ENCODE assay signal across 4 cellular contexts in genomic region chr6:26418795-26419194, GRCh38. TPM values are rescaled to one million over a fixed set of nuclear protein-coding genes. Genes with fewer than 3 reads are reported as not detected.
DNase-seq lines count a peak whose midpoint lies in the region; ATAC-seq, FAIRE-seq and TF ChIP-seq lines count a peak whose summit lies in the region.
"Not testable (repeated sequence)": the region's sequence is repeated elsewhere in the genome, so short reads cannot be mapped to it uniquely, and the experiment has no call there.

No MANE protein-coding gene starts in this region.

- 10% methylated on average over 3 of the region's 3 CpGs for WGBS in HepG2 (ENCODE audit: low lambda C conversion rate)
- 60% methylated on average over 3 of the region's 3 CpGs for whole genome bisulfite sequencing in liver
- WGBS in small intestine, 3 donors: 74 to 82% (median 75%) methylated on average over 3 of the region's 3 CpGs

- H3K27ac ChIP-seq in HepG2 (ENCODE audit: extremely low read length, insufficient read depth, low read length); liver (ENCODE audit: low read depth in 1 of 2, low read length in 2 of 2); small intestine (ENCODE audit: low read depth in 1 of 2, low read length in 1 of 2): not testable (repeated sequence)

- not testable (repeated sequence) for H3K36me3 Mint-ChIP-seq in central memory CD8-positive, alpha-beta T cell (ENCODE audit: insufficient read depth)

- 0 out of 2 replicates have a peak overlapping the region, but pooled peaks have one; percentile 13 for H3K4me2 ChIP-seq in HepG2 (ENCODE audit: low read depth, low read length)

- H3K79me2 ChIP-seq in HepG2 (ENCODE audit: insufficient read depth, low read length): not testable (repeated sequence)

- H3K36me3 ChIP-seq in HepG2 (replicated peaks in 1 of 2; ENCODE audit: control insufficient read depth in 1 of 2, insufficient read depth in 2 of 2, low read length in 2 of 2); liver (ENCODE audit: control insufficient read depth in 4 of 4, insufficient read depth in 3 of 4, low read depth in 1 of 4, low read length in 3 of 4); small intestine (ENCODE audit: control insufficient read depth in 2 of 2, insufficient read depth in 2 of 2, low read length in 2 of 2): not testable (repeated sequence)

- H3K27me3 Mint-ChIP-seq in central memory CD8-positive, alpha-beta T cell: not testable (repeated sequence)

- not testable (repeated sequence) for H3K4me3 ChIP-seq in HepG2 (replicated peaks in 1 of 3; ENCODE audit: insufficient read depth in 1 of 3, low read depth in 2 of 3, low read length in 3 of 3); liver (ENCODE audit: low read depth in 1 of 3, low read length in 3 of 3); small intestine (ENCODE audit: low read depth in 1 of 2, low read length in 2 of 2)

- H3K9ac ChIP-seq in HepG2 (ENCODE audit: insufficient read depth, low read depth, low read length); liver (ENCODE audit: low read depth in 1 of 2, low read length in 2 of 2): not testable (repeated sequence)

- BruUV-seq in HepG2 (replicated peaks; lab: Mats Ljungman, UMichigan): not testable (repeated sequence)

- not testable (repeated sequence) for H3K27me3 ChIP-seq in HepG2 (ENCODE audit: control insufficient read depth in 1 of 2, insufficient read depth in 2 of 2, low read length in 2 of 2); liver (ENCODE audit: control insufficient read depth in 4 of 4, insufficient read depth in 4 of 4, low read length in 3 of 4); small intestine (ENCODE audit: control insufficient read depth in 2 of 2, insufficient read depth in 2 of 2, low read length in 2 of 2)

- TF ChIP-seq RAD21 in HepG2 (CRISPR knock-in tag; IDR thresholded peaks at IDR 0.05); liver (IDR thresholded peaks at IDR 0.05): not testable (repeated sequence)

- POLR2A ChIA-PET in HepG2 (lab: Yijun Ruan, JAX): not testable (repeated sequence)

- intact Hi-C loops in HepG2 (cut with micrococcal nuclease; ENCODE audit: unreplicated experiment): not testable (repeated sequence)

- peak in 1 of 2 experiments; percentile 28; a peak in 1 of 4 replicates for TF ChIP-seq EP300 in HepG2 (IDR thresholded peaks at IDR 0.05; ENCODE audit: low read depth in 2 of 2, low read length in 2 of 2)
- not testable (repeated sequence) for TF ChIP-seq EP300 in HepG2 (CRISPR knock-in tag; IDR thresholded peaks at IDR 0.05; ENCODE audit: borderline replicate concordance)

- not testable (repeated sequence) for H3K9me3 Mint-ChIP-seq in central memory CD8-positive, alpha-beta T cell

- not testable (repeated sequence) for FAIRE-seq in HepG2 (lab: Jason Lieb, UNC); small intestine (lab: Jason Lieb, UNC)

- not testable (repeated sequence) for TF ChIP-seq POLR2A in HepG2 (IDR thresholded peaks at IDR 0.05; ENCODE audit: insufficient read depth in 1 of 2, low read depth in 2 of 2, low read length in 2 of 2)

- peak overlapping the region; percentile 19 for H3K27ac Mint-ChIP-seq in central memory CD8-positive, alpha-beta T cell (ENCODE audit: low read depth)

- not testable (repeated sequence) for ATAC-seq in central memory CD8-positive, alpha-beta T cell (replicated peaks; ENCODE audit: extremely low read depth, poor library complexity, severe bottlenecking); HepG2

- peaks cover 18% of the 10 kb centered on the region for H3K9me3 ChIP-seq in HepG2 (ENCODE audit: low read length)
- H3K9me3 ChIP-seq in liver (ENCODE audit: control insufficient read depth in 4 of 4, low read length in 3 of 4); small intestine (ENCODE audit: control insufficient read depth, low read depth): not testable (repeated sequence)

- peaks cover 11% of the 10 kb centered on the region for H3K4me1 Mint-ChIP-seq in central memory CD8-positive, alpha-beta T cell

- H3K4me3 Mint-ChIP-seq in central memory CD8-positive, alpha-beta T cell: not testable (repeated sequence)

- CTCF ChIA-PET in HepG2 (lab: Yijun Ruan, JAX; ENCODE audit: low intra/inter-chr PET ratio, low total read pairs): not testable (repeated sequence)

- H2AFZ ChIP-seq in HepG2 (ENCODE audit: low read length): not testable (repeated sequence)

- not testable (repeated sequence) for TF ChIP-seq CTCF in HepG2 (CRISPR knock-in tag; IDR thresholded peaks at IDR 0.05); liver (IDR thresholded peaks at IDR 0.05; ENCODE audit: low read depth, low read length, missing input control)

- in situ Hi-C loops in HepG2 (cut with HindIII; ENCODE audit: extremely low pct_ligation_motif_present, low pct_unique_long_range_greater_than_20kb): not testable (repeated sequence)

- not testable (repeated sequence) for H4K20me1 ChIP-seq in HepG2 (ENCODE audit: insufficient read depth, low read length)

- not testable (repeated sequence) for DNase-seq in central memory CD8-positive, alpha-beta T cell (ENCODE audit: low spot score in 2 of 2)
- DNase-seq in HepG2 (ENCODE audit: low spot score) (peak; percentile 48), small intestine (peak; percentile 47)

- peaks cover 60% of the 10 kb centered on the region for H3K4me1 ChIP-seq in HepG2 (ENCODE audit: insufficient read depth, low read length)
- not testable (repeated sequence) for H3K4me1 ChIP-seq in liver (ENCODE audit: control insufficient read depth in 4 of 4, insufficient read depth in 4 of 4, low read length in 3 of 4); small intestine (ENCODE audit: control insufficient read depth in 2 of 2, insufficient read depth in 1 of 2, low read depth in 1 of 2, low read length in 1 of 2)

RNA-seq across cellular contexts. Expression of gene BTN3A1, which starts 16.7 kb away (rescaled TPM):
- 8.1 and 13.3 TPM in 2 replicates for total RNA-seq in HepG2 (2016; rRNA removed; fragmentation: Illumina TruSeq; extraction: Trizol)
- total RNA-seq in HepG2 (2016; cell fraction: cytosol; rRNA removed; fragmentation: Illumina TruSeq; extraction: Trizol; ENCODE audit: low read depth): 3.0 and 3.2 TPM in 2 replicates
- total RNA-seq in HepG2 (2016; cell fraction: insoluble cytoplasmic fraction; rRNA removed; fragmentation: Illumina TruSeq; extraction: Trizol): 8.0 and 11.8 TPM in 2 replicates
- 7.8 and 8.0 TPM in 2 replicates for total RNA-seq in HepG2 (2016; cell fraction: membrane; rRNA removed; fragmentation: Illumina TruSeq; extraction: Trizol)
- 15.9 and 17.1 TPM in 2 replicates for total RNA-seq in HepG2 (2016; cell fraction: nucleus; rRNA removed; fragmentation: Illumina TruSeq; extraction: Trizol)
- 14.0 and 17.0 TPM in 2 replicates for polyA plus RNA-seq in HepG2 (2011; rRNA removed)
- polyA plus RNA-seq in HepG2 (2011; cell fraction: cytosol; rRNA removed): 6.9 and 9.3 TPM in 2 replicates
- 29.0 and 46.1 TPM in 2 replicates for polyA plus RNA-seq in HepG2 (2011; cell fraction: nucleus; rRNA removed)
- 9.4 and 11.5 TPM in 2 replicates for polyA plus RNA-seq in HepG2 (2012)
- 0.54 and 0.75 TPM in 2 replicates for polyA plus RNA-seq in HepG2 (2016; cell fraction: cytosol; fragmentation: Illumina TruSeq; extraction: Trizol; ENCODE audit: low read depth)
- polyA plus RNA-seq in HepG2 (2016; cell fraction: insoluble cytoplasmic fraction; fragmentation: Illumina TruSeq; extraction: Trizol; ENCODE audit: low read depth): 4.6 and 4.8 TPM in 2 replicates
- 2.4 and 2.5 TPM in 2 replicates for polyA plus RNA-seq in HepG2 (2016; cell fraction: membrane; fragmentation: Illumina TruSeq; extraction: Trizol; ENCODE audit: low read depth)
- polyA plus RNA-seq in HepG2 (2016; cell fraction: nucleus; fragmentation: Illumina TruSeq; extraction: Trizol; ENCODE audit: insufficient read depth, low read depth): 27.2 and 30.6 TPM in 2 replicates
- 46.1 and 68.9 TPM in 2 replicates for polyA minus RNA-seq in HepG2 (2011; rRNA and poly(A)+ RNA removed; ENCODE audit: low replicate concordance)
- polyA minus RNA-seq in HepG2 (2011; cell fraction: cytosol; rRNA and poly(A)+ RNA removed): 8.0 and 8.9 TPM in 2 replicates
- 17.8 and 27.4 TPM in 2 replicates for polyA minus RNA-seq in HepG2 (2011; cell fraction: nucleus; rRNA and poly(A)+ RNA removed)
- 10 to 100 TPM in 1 of 2 donors, 1 to 10 TPM in 1; 6.1 to 17.1 TPM for total RNA-seq in liver
- 1 to 10 TPM; 2.3 to 6.4 TPM for polyA plus RNA-seq in liver
- polyA plus RNA-seq in small intestine: 10 to 100 TPM in 2 of 3 donors, 1 to 10 TPM in 1; 9.2 to 18.5 (median 12.7) TPM

RNA-seq across cellular contexts. Expression of gene BTN3A3, which starts 21.5 kb away (rescaled TPM):
- total RNA-seq in HepG2 (2016; rRNA removed; fragmentation: Illumina TruSeq; extraction: Trizol) (2.9 and 4.3 TPM in 2 replicates), liver (10 to 100 TPM in 1 of 2 donors, 1 to 10 TPM in 1; 3.2 to 11.6 TPM)
- 1.1 and 1.8 TPM in 2 replicates for total RNA-seq in HepG2 (2016; cell fraction: cytosol; rRNA removed; fragmentation: Illumina TruSeq; extraction: Trizol; ENCODE audit: low read depth)
- 4.0 and 5.3 TPM in 2 replicates for total RNA-seq in HepG2 (2016; cell fraction: insoluble cytoplasmic fraction; rRNA removed; fragmentation: Illumina TruSeq; extraction: Trizol)
- total RNA-seq in HepG2 (2016; cell fraction: membrane; rRNA removed; fragmentation: Illumina TruSeq; extraction: Trizol): 1.1 and 2.7 TPM in 2 replicates
- total RNA-seq in HepG2 (2016; cell fraction: nucleus; rRNA removed; fragmentation: Illumina TruSeq; extraction: Trizol): 10.3 and 12.7 TPM in 2 replicates
- polyA plus RNA-seq in HepG2 (2011; rRNA removed) (5.0 and 6.3 TPM in 2 replicates), liver (1 to 10 TPM; 2.2 to 5.9 TPM), small intestine (10 to 100 TPM in 2 of 3 donors, 1 to 10 TPM in 1; 8.9 to 19.6 (median 14.3) TPM)
- 2.3 and 3.7 TPM in 2 replicates for polyA plus RNA-seq in HepG2 (2011; cell fraction: cytosol; rRNA removed)
- polyA plus RNA-seq in HepG2 (2011; cell fraction: nucleus; rRNA removed): 12.9 and 22.9 TPM in 2 replicates
- 3.7 and 5.2 TPM in 2 replicates for polyA plus RNA-seq in HepG2 (2012)
- polyA plus RNA-seq in HepG2 (2016; cell fraction: cytosol; fragmentation: Illumina TruSeq; extraction: Trizol; ENCODE audit: low read depth): 0.26 and 0.36 TPM in 2 replicates
- polyA plus RNA-seq in HepG2 (2016; cell fraction: insoluble cytoplasmic fraction; fragmentation: Illumina TruSeq; extraction: Trizol; ENCODE audit: low read depth): 1.9 and 2.2 TPM in 2 replicates
- 0.65 and 0.73 TPM in 2 replicates for polyA plus RNA-seq in HepG2 (2016; cell fraction: membrane; fragmentation: Illumina TruSeq; extraction: Trizol; ENCODE audit: low read depth)
- polyA plus RNA-seq in HepG2 (2016; cell fraction: nucleus; fragmentation: Illumina TruSeq; extraction: Trizol; ENCODE audit: insufficient read depth, low read depth): 13.4 and 14.1 TPM in 2 replicates
- polyA minus RNA-seq in HepG2 (2011; rRNA and poly(A)+ RNA removed; ENCODE audit: low replicate concordance): 8.0 and 29.3 TPM in 2 replicates
- polyA minus RNA-seq in HepG2 (2011; cell fraction: cytosol; rRNA and poly(A)+ RNA removed): 1.1 and 1.4 TPM in 2 replicates
- 10.0 and 27.5 TPM in 2 replicates for polyA minus RNA-seq in HepG2 (2011; cell fraction: nucleus; rRNA and poly(A)+ RNA removed)

RNA-seq across cellular contexts. Expression of gene BTN2A2, which starts 35.9 kb away (rescaled TPM):
- 6.0 and 12.2 TPM in 2 replicates for total RNA-seq in HepG2 (2016; rRNA removed; fragmentation: Illumina TruSeq; extraction: Trizol)
- 2.6 and 2.7 TPM in 2 replicates for total RNA-seq in HepG2 (2016; cell fraction: cytosol; rRNA removed; fragmentation: Illumina TruSeq; extraction: Trizol; ENCODE audit: low read depth)
- 5.9 and 11.3 TPM in 2 replicates for total RNA-seq in HepG2 (2016; cell fraction: insoluble cytoplasmic fraction; rRNA removed; fragmentation: Illumina TruSeq; extraction: Trizol)
- 3.3 and 3.6 TPM in 2 replicates for total RNA-seq in HepG2 (2016; cell fraction: membrane; rRNA removed; fragmentation: Illumina TruSeq; extraction: Trizol)
- 18.5 and 19.7 TPM in 2 replicates for total RNA-seq in HepG2 (2016; cell fraction: nucleus; rRNA removed; fragmentation: Illumina TruSeq; extraction: Trizol)
- polyA plus RNA-seq in HepG2 (2011; rRNA removed): 10.8 and 15.4 TPM in 2 replicates
- 8.1 and 9.6 TPM in 2 replicates for polyA plus RNA-seq in HepG2 (2011; cell fraction: cytosol; rRNA removed)
- polyA plus RNA-seq in HepG2 (2011; cell fraction: nucleus; rRNA removed): 24.5 and 30.2 TPM in 2 replicates
- 8.5 and 8.6 TPM in 2 replicates for polyA plus RNA-seq in HepG2 (2012)
- polyA plus RNA-seq in HepG2 (2016; cell fraction: cytosol; fragmentation: Illumina TruSeq; extraction: Trizol; ENCODE audit: low read depth): 0.77 and 0.96 TPM in 2 replicates
- polyA plus RNA-seq in HepG2 (2016; cell fraction: insoluble cytoplasmic fraction; fragmentation: Illumina TruSeq; extraction: Trizol; ENCODE audit: low read depth): 4.7 and 5.5 TPM in 2 replicates
- 1.7 and 2.0 TPM in 2 replicates for polyA plus RNA-seq in HepG2 (2016; cell fraction: membrane; fragmentation: Illumina TruSeq; extraction: Trizol; ENCODE audit: low read depth)
- polyA plus RNA-seq in HepG2 (2016; cell fraction: nucleus; fragmentation: Illumina TruSeq; extraction: Trizol; ENCODE audit: insufficient read depth, low read depth): 17.6 and 22.8 TPM in 2 replicates
- polyA minus RNA-seq in HepG2 (2011; rRNA and poly(A)+ RNA removed; ENCODE audit: low replicate concordance): 2.5 and 22.6 TPM in 2 replicates
- polyA minus RNA-seq in HepG2 (2011; cell fraction: cytosol; rRNA and poly(A)+ RNA removed): 6.1 and 6.4 TPM in 2 replicates
- polyA minus RNA-seq in HepG2 (2011; cell fraction: nucleus; rRNA and poly(A)+ RNA removed): 29.2 and 34.7 TPM in 2 replicates
- 1 to 10 TPM; 1.2 to 3.2 TPM for total RNA-seq in liver
- 1 to 10 TPM; 1.7 to 2.4 TPM for polyA plus RNA-seq in liver
- polyA plus RNA-seq in small intestine: 1 to 10 TPM in 2 of 3 donors, under 1 TPM in 1; 0.89 to 6.4 (median 3.0) TPM

RNA-seq across cellular contexts. Expression of gene BTN2A1, which starts 39.0 kb away (rescaled TPM):
- 9.1 and 16.4 TPM in 2 replicates for total RNA-seq in HepG2 (2016; rRNA removed; fragmentation: Illumina TruSeq; extraction: Trizol)
- total RNA-seq in HepG2 (2016; cell fraction: cytosol; rRNA removed; fragmentation: Illumina TruSeq; extraction: Trizol; ENCODE audit: low read depth): 2.8 and 3.8 TPM in 2 replicates
- 9.2 and 15.3 TPM in 2 replicates for total RNA-seq in HepG2 (2016; cell fraction: insoluble cytoplasmic fraction; rRNA removed; fragmentation: Illumina TruSeq; extraction: Trizol)
- total RNA-seq in HepG2 (2016; cell fraction: membrane; rRNA removed; fragmentation: Illumina TruSeq; extraction: Trizol): 5.5 and 6.0 TPM in 2 replicates
- 18.6 and 21.3 TPM in 2 replicates for total RNA-seq in HepG2 (2016; cell fraction: nucleus; rRNA removed; fragmentation: Illumina TruSeq; extraction: Trizol)
- 30.4 and 35.0 TPM in 2 replicates for polyA plus RNA-seq in HepG2 (2011; rRNA removed)
- 23.7 and 28.2 TPM in 2 replicates for polyA plus RNA-seq in HepG2 (2011; cell fraction: cytosol; rRNA removed)
- polyA plus RNA-seq in HepG2 (2011; cell fraction: nucleus; rRNA removed): 33.3 and 38.3 TPM in 2 replicates
- polyA plus RNA-seq in HepG2 (2012): 18.7 and 23.0 TPM in 2 replicates
- 2.6 and 3.2 TPM in 2 replicates for polyA plus RNA-seq in HepG2 (2016; cell fraction: cytosol; fragmentation: Illumina TruSeq; extraction: Trizol; ENCODE audit: low read depth)
- polyA plus RNA-seq in HepG2 (2016; cell fraction: insoluble cytoplasmic fraction; fragmentation: Illumina TruSeq; extraction: Trizol; ENCODE audit: low read depth): 11.1 TPM in 2 replicates
- 3.3 and 3.5 TPM in 2 replicates for polyA plus RNA-seq in HepG2 (2016; cell fraction: membrane; fragmentation: Illumina TruSeq; extraction: Trizol; ENCODE audit: low read depth)
- polyA plus RNA-seq in HepG2 (2016; cell fraction: nucleus; fragmentation: Illumina TruSeq; extraction: Trizol; ENCODE audit: insufficient read depth, low read depth): 49.0 and 49.2 TPM in 2 replicates
- 23.9 and 31.6 TPM in 2 replicates for polyA minus RNA-seq in HepG2 (2011; rRNA and poly(A)+ RNA removed; ENCODE audit: low replicate concordance)
- 10.4 and 12.6 TPM in 2 replicates for polyA minus RNA-seq in HepG2 (2011; cell fraction: cytosol; rRNA and poly(A)+ RNA removed)
- 25.0 and 37.0 TPM in 2 replicates for polyA minus RNA-seq in HepG2 (2011; cell fraction: nucleus; rRNA and poly(A)+ RNA removed)
- 1 to 10 TPM; 4.8 to 5.5 TPM for total RNA-seq in liver
- 1 to 10 TPM; 2.7 to 5.9 TPM for polyA plus RNA-seq in liver
- 10 to 100 TPM; 15.4 to 19.6 (median 17.2) TPM for polyA plus RNA-seq in small intestine

RNA-seq across cellular contexts. Expression of gene BTN3A2, which starts 53.8 kb away (rescaled TPM):
- 18.9 and 21.3 TPM in 2 replicates for total RNA-seq in HepG2 (2016; rRNA removed; fragmentation: Illumina TruSeq; extraction: Trizol)
- 3.4 and 4.3 TPM in 2 replicates for total RNA-seq in HepG2 (2016; cell fraction: cytosol; rRNA removed; fragmentation: Illumina TruSeq; extraction: Trizol; ENCODE audit: low read depth)
- total RNA-seq in HepG2 (2016; cell fraction: insoluble cytoplasmic fraction; rRNA removed; fragmentation: Illumina TruSeq; extraction: Trizol): 17.8 and 20.4 TPM in 2 replicates
- total RNA-seq in HepG2 (2016; cell fraction: membrane; rRNA removed; fragmentation: Illumina TruSeq; extraction: Trizol): 13.3 and 13.9 TPM in 2 replicates
- 16.6 and 20.6 TPM in 2 replicates for total RNA-seq in HepG2 (2016; cell fraction: nucleus; rRNA removed; fragmentation: Illumina TruSeq; extraction: Trizol)
- 36.2 and 36.3 TPM in 2 replicates for polyA plus RNA-seq in HepG2 (2011; rRNA removed)
- polyA plus RNA-seq in HepG2 (2011; cell fraction: cytosol; rRNA removed): 28.2 and 31.2 TPM in 2 replicates
- polyA plus RNA-seq in HepG2 (2011; cell fraction: nucleus; rRNA removed): 36.5 and 54.5 TPM in 2 replicates
- polyA plus RNA-seq in HepG2 (2012): 22.7 and 24.1 TPM in 2 replicates
- polyA plus RNA-seq in HepG2 (2016; cell fraction: cytosol; fragmentation: Illumina TruSeq; extraction: Trizol; ENCODE audit: low read depth): 3.2 and 3.3 TPM in 2 replicates
- polyA plus RNA-seq in HepG2 (2016; cell fraction: insoluble cytoplasmic fraction; fragmentation: Illumina TruSeq; extraction: Trizol; ENCODE audit: low read depth): 14.2 and 14.4 TPM in 2 replicates
- 8.3 and 9.3 TPM in 2 replicates for polyA plus RNA-seq in HepG2 (2016; cell fraction: membrane; fragmentation: Illumina TruSeq; extraction: Trizol; ENCODE audit: low read depth)
- polyA plus RNA-seq in HepG2 (2016; cell fraction: nucleus; fragmentation: Illumina TruSeq; extraction: Trizol; ENCODE audit: insufficient read depth, low read depth): 33.8 and 37.9 TPM in 2 replicates
- 35.9 and 51.8 TPM in 2 replicates for polyA minus RNA-seq in HepG2 (2011; rRNA and poly(A)+ RNA removed; ENCODE audit: low replicate concordance)
- 12.0 and 17.2 TPM in 2 replicates for polyA minus RNA-seq in HepG2 (2011; cell fraction: cytosol; rRNA and poly(A)+ RNA removed)
- 21.9 and 35.8 TPM in 2 replicates for polyA minus RNA-seq in HepG2 (2011; cell fraction: nucleus; rRNA and poly(A)+ RNA removed)
- total RNA-seq in liver: 10 to 100 TPM in 1 of 2 donors, 1 to 10 TPM in 1; 7.4 to 13.7 TPM
- 1 to 10 TPM; 6.2 to 8.5 TPM for polyA plus RNA-seq in liver
- 10 to 100 TPM; 17.7 to 37.1 (median 29.5) TPM for polyA plus RNA-seq in small intestine
